In the genomic region with DNA sequence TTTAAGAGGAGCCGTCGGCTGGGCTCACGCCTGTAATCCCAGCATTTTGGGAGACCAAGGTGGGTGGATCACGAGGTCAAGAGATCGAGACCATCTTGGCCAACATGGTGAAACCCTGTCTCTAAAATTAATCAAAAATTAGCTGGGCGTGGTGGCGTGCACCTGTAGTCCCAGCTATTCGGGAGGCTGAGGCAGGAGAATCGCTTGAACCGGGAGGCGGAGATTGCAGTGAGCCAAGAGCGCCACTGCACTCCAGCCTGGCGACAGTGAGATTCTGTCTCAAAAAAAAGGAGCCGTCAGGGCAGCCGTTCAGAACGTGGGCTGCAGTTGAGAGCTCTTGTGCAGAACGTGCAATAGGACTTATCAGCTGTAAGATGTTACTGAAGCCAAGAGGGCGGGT, we compare ENCODE assay signal across 8 cellular contexts. TPM values are rescaled to one million over a fixed set of nuclear protein-coding genes. Genes with fewer than 3 reads are reported as not detected.
DNase-seq lines count a peak whose midpoint lies in the region; ATAC-seq and TF ChIP-seq lines count a peak whose summit lies in the region.
"Not testable (repeated sequence)": the region's sequence is repeated elsewhere in the genome, so short reads cannot be mapped to it uniquely, and the experiment has no call there.
"Had no signal": no experiment of that assay in that cellular context is flagged by ENCODE, and none has a peak within 500 bp of the region (broad histone marks: within the 10 kb centered on the region; RNA-seq: fewer than 3 reads in every experiment).

No MANE protein-coding gene starts in this region.

- H3K27ac Mint-ChIP-seq in T-helper 1 cell treated with Interleukin-12 subunit alpha and Interleukin-12 subunit beta and Interleukin-4 antibody, amounts not matched to agents 30 μg/mL and 1 μg/mL, for 36 hours, result peak overlapping the region; percentile 49
- H3K27ac Mint-ChIP-seq in activated T-cell treated with anti-CD3 and anti-CD28 coated beads, Interleukin-2, amount 50 U/mL, for 24 hours, result peak overlapping the region; percentile 38
- peak overlapping the region in 4 of 5 experiments; percentile 16 to 58 (median 30) for H3K27ac Mint-ChIP-seq in brain
- H3K27ac Mint-ChIP-seq in natural killer cell treated with Interleukin-12 subunit alpha and Interleukin-12 subunit beta and Interleukin-15 and Interleukin-18, amount 100 ng/mL, for 72 hours, result peak overlapping the region in 1 of 2 donors; percentile 92

- TF ChIP-seq CTCF in DND-41 (IDR thresholded peaks at IDR 0.05; ENCODE audit: borderline replicate concordance, extremely low read depth, low read length, poor library complexity, severe bottlenecking); brain (conservative IDR thresholded peaks at IDR 0.05): not testable (repeated sequence)

- H3K4me1 ChIP-seq in DND-41 (ENCODE audit: insufficient read depth, low read length), result peaks cover 43% of the 10 kb centered on the region

- not testable (repeated sequence) for DNase-seq in DND-41; activated T-cell treated with anti-CD3 and anti-CD28 coated beads, Interleukin-2, amount 50 U/mL, for 24 hours; natural killer cell treated with Interleukin-12 subunit alpha and Interleukin-12 subunit beta and Interleukin-15 and Interleukin-18, amount 100 ng/mL, for 72 hours (ENCODE audit: low spot score)

- H3K9me3 Mint-ChIP-seq in T-helper 1 cell treated with Interleukin-12 subunit alpha and Interleukin-12 subunit beta and Interleukin-4 antibody, amounts not matched to agents 30 μg/mL and 1 μg/mL, for 36 hours; activated T-cell treated with anti-CD3 and anti-CD28 coated beads, Interleukin-2, amount 50 U/mL, for 24 hours; brain; natural killer cell treated with Interleukin-12 subunit alpha and Interleukin-12 subunit beta and Interleukin-15 and Interleukin-18, amount 100 ng/mL, for 72 hours: not testable (repeated sequence)

- peak overlapping the region; percentile 88 for H3K4me2 ChIP-seq in DND-41 (ENCODE audit: insufficient read depth, low read length)

- peaks cover 68% of the 10 kb centered on the region for H3K36me3 ChIP-seq in DND-41 (ENCODE audit: insufficient read depth, low read length)

- not testable (repeated sequence) for H3K27me3 ChIP-seq in DND-41 (ENCODE audit: insufficient read depth, low read length, poor library complexity)

- H3K9ac ChIP-seq in DND-41 (ENCODE audit: low read depth, low read length), result peak overlapping the region; percentile 91; the same call in 1 of the 2 replicates

- ATAC-seq in DND-41 (ENCODE audit: insufficient read depth, low read depth); natural killer cell treated with Interleukin-12 subunit alpha and Interleukin-12 subunit beta and Interleukin-15 and Interleukin-18, amount 100 ng/mL, for 72 hours: not testable (repeated sequence)

- H3K4me1 Mint-ChIP-seq in T-helper 1 cell treated with Interleukin-12 subunit alpha and Interleukin-12 subunit beta and Interleukin-4 antibody, amounts not matched to agents 30 μg/mL and 1 μg/mL, for 36 hours (ENCODE audit: low read depth), result peaks cover 37% of the 10 kb centered on the region
- peaks cover 38% of the 10 kb centered on the region for H3K4me1 Mint-ChIP-seq in activated T-cell treated with anti-CD3 and anti-CD28 coated beads, Interleukin-2, amount 50 U/mL, for 24 hours (ENCODE audit: low read depth)
- peaks cover 48% of the 10 kb centered on the region for H3K4me1 Mint-ChIP-seq in brain
- H3K4me1 Mint-ChIP-seq in natural killer cell treated with Interleukin-12 subunit alpha and Interleukin-12 subunit beta and Interleukin-15 and Interleukin-18, amount 100 ng/mL, for 72 hours (ENCODE audit: low read depth in 2 of 2), result peaks cover 36 to 37% of the 10 kb centered on the region in 2 donors

- peaks cover 28% of the 10 kb centered on the region; the same call in 1 of the 2 replicates for H4K20me1 ChIP-seq in DND-41 (ENCODE audit: insufficient read depth, low read length)

- not testable (repeated sequence) for H3K27me3 Mint-ChIP-seq in T-helper 1 cell treated with Interleukin-12 subunit alpha and Interleukin-12 subunit beta and Interleukin-4 antibody, amounts not matched to agents 30 μg/mL and 1 μg/mL, for 36 hours (ENCODE audit: low read depth); activated T-cell treated with anti-CD3 and anti-CD28 coated beads, Interleukin-2, amount 50 U/mL, for 24 hours; natural killer cell treated with Interleukin-12 subunit alpha and Interleukin-12 subunit beta and Interleukin-15 and Interleukin-18, amount 100 ng/mL, for 72 hours
- peaks cover 15% of the 10 kb centered on the region for H3K27me3 Mint-ChIP-seq in brain

- not testable (repeated sequence) for H3K9me3 ChIP-seq in DND-41 (ENCODE audit: insufficient read depth, low read length, severe bottlenecking)

- not testable (repeated sequence) for H2AFZ ChIP-seq in DND-41 (ENCODE audit: low read depth, low read length)

- peak overlapping the region in 1 of 2 experiments; percentile 77; a peak in 1 of 4 replicates for H3K4me3 ChIP-seq in DND-41 (ENCODE audit: low read depth in 1 of 2, low read length in 2 of 2)

- peaks cover 85% of the 10 kb centered on the region for H3K79me2 ChIP-seq in DND-41 (ENCODE audit: insufficient read depth, low read length)

- peaks cover 26% of the 10 kb centered on the region for H3K36me3 Mint-ChIP-seq in T-helper 1 cell treated with Interleukin-12 subunit alpha and Interleukin-12 subunit beta and Interleukin-4 antibody, amounts not matched to agents 30 μg/mL and 1 μg/mL, for 36 hours (ENCODE audit: low read depth)
- peaks cover 77% of the 10 kb centered on the region for H3K36me3 Mint-ChIP-seq in activated T-cell treated with anti-CD3 and anti-CD28 coated beads, Interleukin-2, amount 50 U/mL, for 24 hours (ENCODE audit: low read depth)
- peaks cover 20% of the 10 kb centered on the region for H3K36me3 Mint-ChIP-seq in brain
- H3K36me3 Mint-ChIP-seq in natural killer cell treated with Interleukin-12 subunit alpha and Interleukin-12 subunit beta and Interleukin-15 and Interleukin-18, amount 100 ng/mL, for 72 hours, result peaks cover 10% of the 10 kb centered on the region

- not testable (repeated sequence) for H3K27ac ChIP-seq in DND-41 (ENCODE audit: low read length)

- H3K4me3 Mint-ChIP-seq in T-helper 1 cell treated with Interleukin-12 subunit alpha and Interleukin-12 subunit beta and Interleukin-4 antibody, amounts not matched to agents 30 μg/mL and 1 μg/mL, for 36 hours, result peak overlapping the region; percentile 99
- H3K4me3 Mint-ChIP-seq in activated T-cell treated with anti-CD3 and anti-CD28 coated beads, Interleukin-2, amount 50 U/mL, for 24 hours, result peak overlapping the region; percentile 100
- H3K4me3 Mint-ChIP-seq in brain, result peak overlapping the region in 2 of 5 experiments; percentile 99 to 100
- H3K4me3 Mint-ChIP-seq in natural killer cell treated with Interleukin-12 subunit alpha and Interleukin-12 subunit beta and Interleukin-15 and Interleukin-18, amount 100 ng/mL, for 72 hours, result peak overlapping the region; percentile 98

RNA-seq across cellular contexts. Expression of gene KIF22, which starts 2.6 kb away (rescaled TPM):
- polyA plus RNA-seq in brain (ENCODE audit: insufficient read depth, low read depth, low replicate concordance), result 129 TPM
- total RNA-seq in natural killer cell treated with Interleukin-12 subunit alpha and Interleukin-12 subunit beta and Interleukin-15 and Interleukin-18, amount 100 ng/mL, for 72 hours, result 100 to 1,000 TPM in 1 of 2 donors, 10 to 100 TPM in 1; 63.4 to 174 TPM

RNA-seq across cellular contexts. Expression of gene MAZ, which starts 13.2 kb away (rescaled TPM):
- 626 TPM for polyA plus RNA-seq in brain (ENCODE audit: insufficient read depth, low read depth, low replicate concordance)
- total RNA-seq in natural killer cell treated with Interleukin-12 subunit alpha and Interleukin-12 subunit beta and Interleukin-15 and Interleukin-18, amount 100 ng/mL, for 72 hours, result 100 to 1,000 TPM; 241 to 424 TPM

RNA-seq across cellular contexts. Expression of gene ZG16, which starts 15.1 kb away (rescaled TPM):
- polyA plus RNA-seq in brain (ENCODE audit: insufficient read depth, low read depth, low replicate concordance), result not detected
- not detected for total RNA-seq in natural killer cell treated with Interleukin-12 subunit alpha and Interleukin-12 subunit beta and Interleukin-15 and Interleukin-18, amount 100 ng/mL, for 72 hours
- total RNA-seq: H1, HT1080, RPMI7951 had no signal
- polyA plus RNA-seq: H1 had no signal

RNA-seq across cellular contexts. Expression of gene PRRT2, which starts 18.8 kb away (rescaled TPM):
- polyA plus RNA-seq in brain (ENCODE audit: insufficient read depth, low read depth, low replicate concordance), result 55.1 TPM
- 1 to 10 TPM in 1 of 2 donors, under 1 TPM in 1; 0.98 to 2.8 TPM for total RNA-seq in natural killer cell treated with Interleukin-12 subunit alpha and Interleukin-12 subunit beta and Interleukin-15 and Interleukin-18, amount 100 ng/mL, for 72 hours

RNA-seq across cellular contexts. Expression of gene PAGR1, which starts 22.8 kb away (rescaled TPM):
- 57.0 TPM for polyA plus RNA-seq in brain (ENCODE audit: insufficient read depth, low read depth, low replicate concordance)
- 10 to 100 TPM; 20.5 to 36.1 TPM for total RNA-seq in natural killer cell treated with Interleukin-12 subunit alpha and Interleukin-12 subunit beta and Interleukin-15 and Interleukin-18, amount 100 ng/mL, for 72 hours
